1 cellular context compared by ENCODE assay signal in genomic region chr4:132495267-132495812, GRCh38.
TF ChIP-seq lines count a peak whose summit lies in the region.

No MANE protein-coding gene starts in this region.

TF ChIP-seq in WTC11, 78 proteins besides CTCF, POLR2A, EP300 and RAD21 (continued from another document):
- TF ChIP-seq AFF4 (CRISPR knock-in tag; IDR thresholded peaks at IDR 0.05; ENCODE audit: borderline replicate concordance) (peak; percentile 57; the same call in 1 of the 2 replicates), SP1 (CRISPR knock-in tag; conservative IDR thresholded peaks at IDR 0.05) (peak; percentile 49; the same call in 1 of the 2 replicates), ZBTB43 (CRISPR knock-in tag; IDR thresholded peaks at IDR 0.05) (peak; percentile 61; the same call in 1 of the 2 replicates)
